ENCODE assay signal across 8 cellular contexts in genomic region chr10:83871486-83872081, GRCh38.
DNase-seq lines count a peak whose midpoint lies in the region; ATAC-seq and TF ChIP-seq lines count a peak whose summit lies in the region.

No MANE protein-coding gene starts in this region.

- ATAC-seq in GM18873 (IDR thresholded peaks at IDR 0.05; ENCODE audit: low FRiP score, unreplicated experiment) = peak; percentile 91
- ATAC-seq in HG03095 (IDR thresholded peaks at IDR 0.05; ENCODE audit: unreplicated experiment) = peak; percentile 97
- peak; percentile 48 to 61 for ATAC-seq in activated CD4-positive, CD25-positive, alpha-beta regulatory T cell treated with anti-CD3 and anti-CD28 coated beads, Interleukin-2, amount 50 U/mL, for 24 hours

- TF ChIP-seq CTCF in chondrocyte (IDR thresholded peaks at IDR 0.05) (peak; percentile 96), liver (IDR thresholded peaks at IDR 0.05; ENCODE audit: low read depth, low read length, missing input control) (peak; percentile 93)

- H3K27ac ChIP-seq in BLaER1 = no peak overlapping the region
- no peak overlapping the region for H3K27ac ChIP-seq in liver (ENCODE audit: low read depth in 1 of 2, low read length in 2 of 2)

- WGBS in liver = 15% methylated on average over 14 of the region's 14 CpGs

- H3K36me3 Mint-ChIP-seq in chondrocyte (ENCODE audit: low read depth) = no peaks in the 10 kb centered on the region

- no peaks in the 10 kb centered on the region for H3K36me3 ChIP-seq in BLaER1
- H3K36me3 ChIP-seq in liver (ENCODE audit: control insufficient read depth in 4 of 4, insufficient read depth in 3 of 4, low read depth in 1 of 4, low read length in 3 of 4) = no peaks in the 10 kb centered on the region

- no peaks in the 10 kb centered on the region for H4K20me1 ChIP-seq in BLaER1

- H3K9me3 ChIP-seq in BLaER1 (no peaks in the 10 kb centered on the region), liver (ENCODE audit: control insufficient read depth in 4 of 4, low read length in 3 of 4) (no peaks in the 10 kb centered on the region)

- H3K4me1 Mint-ChIP-seq in chondrocyte (ENCODE audit: low read depth) = no peaks in the 10 kb centered on the region

- no peak overlapping the region for H3K4me3 Mint-ChIP-seq in chondrocyte (ENCODE audit: unreplicated experiment)

- no peaks in the 10 kb centered on the region for H3K9me3 Mint-ChIP-seq in chondrocyte (ENCODE audit: low read depth)

- H3K4me2 ChIP-seq in BLaER1 = peak overlapping the region; percentile 71

- no peak overlapping the region for H3K27ac Mint-ChIP-seq in chondrocyte (ENCODE audit: unreplicated experiment)

- H3K4me3 ChIP-seq in BLaER1 (no peak overlapping the region), liver (ENCODE audit: low read depth in 1 of 3, low read length in 3 of 3) (no peak overlapping the region)

- peak; percentile 85 to 87 for TF ChIP-seq RAD21 in liver (IDR thresholded peaks at IDR 0.05)

- H3K27me3 ChIP-seq in BLaER1 (no peaks in the 10 kb centered on the region), liver (ENCODE audit: control insufficient read depth in 4 of 4, insufficient read depth in 4 of 4, low read length in 3 of 4) (no peaks in the 10 kb centered on the region)

- peaks cover 13% of the 10 kb centered on the region for H3K4me1 ChIP-seq in BLaER1
- H3K4me1 ChIP-seq in liver (ENCODE audit: control insufficient read depth in 4 of 4, insufficient read depth in 4 of 4, low read length in 3 of 4) = peaks cover 0 to 3% (median 0%) of the 10 kb centered on the region in 4 donors

- no peak overlapping the region for H3K9ac ChIP-seq in BLaER1
- H3K9ac ChIP-seq in liver (ENCODE audit: low read depth in 1 of 2, low read length in 2 of 2) = no peak overlapping the region

- peaks cover 2% of the 10 kb centered on the region for H3K27me3 Mint-ChIP-seq in chondrocyte (ENCODE audit: low read depth)

- DNase-seq in NCI-H2227 (lab: John Stamatoyannopoulos, UW; ENCODE audit: unreplicated experiment) = peak; percentile 63
- no peak for DNase-seq in chondrocyte (ENCODE audit: low spot score)
- DNase-seq in stimulated activated CD4-positive, alpha-beta T cell treated with anti-CD3 and anti-CD28 coated beads, TNF-alpha, amount 100 ng/mL, for 4 hours (ENCODE audit: low read depth in 3 of 3) = peak; percentile 5 to 11 (median 7)

TF ChIP-seq in liver, 16 proteins besides CTCF, POLR2A, EP300 and RAD21:
- TF ChIP-seq TAF1 (conservative IDR thresholded peaks at IDR 0.05) = no peak
- TF ChIP-seq FOXA2 (IDR thresholded peaks at IDR 0.05) = no peak
- TF ChIP-seq, protein P1, sequence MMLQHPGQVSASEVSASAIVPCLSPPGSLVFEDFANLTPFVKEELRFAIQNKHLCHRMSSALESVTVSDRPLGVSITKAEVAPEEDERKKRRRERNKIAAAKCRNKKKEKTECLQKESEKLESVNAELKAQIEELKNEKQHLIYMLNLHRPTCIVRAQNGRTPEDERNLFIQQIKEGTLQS (IDR thresholded peaks at IDR 0.05) = no peak
- TF ChIP-seq ZBTB33 (IDR thresholded peaks at IDR 0.05) = no peak
- no peak for TF ChIP-seq GABPA (IDR thresholded peaks at IDR 0.05 in 1 of 2, conservative IDR thresholded peaks at IDR 0.05 in 1 of 2)
- no peak for TF ChIP-seq FOXA1 (IDR thresholded peaks at IDR 0.05)
- no peak for TF ChIP-seq HNF4G (IDR thresholded peaks at IDR 0.05)
- no peak for TF ChIP-seq JUND (IDR thresholded peaks at IDR 0.05)
- no peak for TF ChIP-seq RXRA (IDR thresholded peaks at IDR 0.05)
- TF ChIP-seq REST (IDR thresholded peaks at IDR 0.05) = no peak
- TF ChIP-seq EGR1 (IDR thresholded peaks at IDR 0.05; ENCODE audit: low read depth in 2 of 2) = no peak
- TF ChIP-seq NR2F2 (IDR thresholded peaks at IDR 0.05) = no peak
- TF ChIP-seq HNF4A (conservative IDR thresholded peaks at IDR 0.05) = no peak
- TF ChIP-seq YY1 (IDR thresholded peaks at IDR 0.05) = no peak
- TF ChIP-seq, protein P2, sequence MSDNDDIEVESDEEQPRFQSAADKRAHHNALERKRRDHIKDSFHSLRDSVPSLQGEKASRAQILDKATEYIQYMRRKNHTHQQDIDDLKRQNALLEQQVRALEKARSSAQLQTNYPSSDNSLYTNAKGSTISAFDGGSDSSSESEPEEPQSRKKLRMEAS (IDR thresholded peaks at IDR 0.05) = no peak
- no peak for TF ChIP-seq SP1 (IDR thresholded peaks at IDR 0.05)
